1 cellular context compared by ENCODE assay signal in the genomic region with DNA sequence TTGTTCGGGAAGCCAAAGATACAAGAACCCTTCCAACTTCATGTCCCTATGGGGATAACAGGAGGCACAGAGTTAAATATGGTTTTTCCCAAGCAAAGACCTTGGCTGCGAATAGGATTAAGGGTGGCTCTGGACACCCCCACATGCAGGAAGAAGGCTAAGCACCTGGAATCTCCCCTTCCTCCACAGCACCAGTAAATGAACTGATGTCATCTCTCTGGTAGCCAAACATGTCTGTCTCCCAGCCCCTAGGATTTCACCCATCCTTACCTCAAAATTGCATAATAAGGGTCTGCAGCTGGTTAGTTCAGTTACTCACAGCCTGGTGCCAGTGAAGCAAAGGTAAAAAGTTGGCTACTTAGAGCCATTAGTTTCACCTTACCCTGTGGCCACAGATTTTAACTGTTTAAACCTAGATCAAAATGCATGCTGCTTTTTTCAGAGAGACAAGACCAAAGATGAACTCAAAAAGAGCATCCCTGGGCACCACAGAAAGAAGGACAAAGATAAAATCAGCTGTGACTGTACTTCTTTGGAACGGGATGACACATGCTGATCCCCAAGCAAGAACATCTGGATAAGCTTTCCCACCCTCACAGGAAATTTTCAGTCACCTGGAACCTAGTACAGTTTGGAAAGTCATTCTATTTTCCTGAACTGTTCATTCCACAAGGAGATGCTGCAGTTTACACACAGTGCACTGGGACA.
TF ChIP-seq lines count a peak whose summit lies in the region.

No MANE protein-coding gene starts in this region.

TF ChIP-seq in GM12878, 131 proteins besides CTCF, POLR2A, EP300 and RAD21 (continued from another document):
- no peak for TF ChIP-seq CHD1 (IDR thresholded peaks at IDR 0.05; ENCODE audit: low read depth, low read length)
